Comparison of ENCODE assay signal across 24 cellular contexts in the genomic region with DNA sequence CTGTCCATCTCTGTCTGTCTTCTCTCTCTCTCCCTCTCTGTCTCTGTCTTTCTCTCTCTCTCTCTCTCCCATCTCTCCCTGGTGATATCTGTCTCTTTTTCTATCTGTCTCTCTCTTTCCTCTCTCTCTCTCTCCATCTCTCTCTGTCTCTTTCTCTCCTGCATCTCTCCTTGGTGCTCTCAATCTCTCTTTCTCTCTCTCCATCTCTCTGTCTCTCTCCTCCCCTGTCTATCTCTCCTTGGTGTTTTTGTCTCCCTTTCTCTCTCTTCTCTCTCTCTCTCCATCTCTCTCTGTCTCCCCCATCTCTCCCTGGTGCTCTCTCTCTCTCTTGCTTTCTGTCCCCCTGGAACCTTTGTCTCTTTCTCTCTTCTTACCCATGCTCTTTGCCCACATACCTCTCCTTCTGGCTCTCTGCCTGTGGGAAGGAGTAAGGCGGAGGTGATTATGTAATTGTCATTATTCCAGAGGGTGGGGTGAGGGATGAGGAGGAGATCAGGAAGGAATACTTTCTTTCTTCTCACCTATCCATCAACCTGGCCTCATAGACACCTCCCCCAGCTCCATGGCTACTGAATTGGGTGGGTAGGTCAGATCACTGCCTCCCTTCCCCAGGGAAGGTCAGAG. TPM values are rescaled to one million over a fixed set of nuclear protein-coding genes. Genes with fewer than 3 reads are reported as not detected.
A peak's percentile ranks its signal among the peaks of the same experiment; 100 is the strongest.
DNase-seq lines count a peak whose midpoint lies in the region; ATAC-seq, FAIRE-seq and TF ChIP-seq lines count a peak whose summit lies in the region.
"Had no signal": no experiment of that assay in that cellular context is flagged by ENCODE, and none has a peak within 500 bp of the region (broad histone marks: within the 10 kb centered on the region; RNA-seq: fewer than 3 reads in every experiment).

No MANE protein-coding gene starts in this region.

- BruUV-seq in PC-3 (replicated peaks; lab: Mats Ljungman, UMichigan) = no TSS peak

- TF ChIP-seq CTCF in HEK293 (tag by site-specific recombination; IDR thresholded peaks at IDR 0.05) = no peak
- no peak for TF ChIP-seq CTCF in PC-3 (conservative IDR thresholded peaks at IDR 0.05; ENCODE audit: low read depth, low read length)
- TF ChIP-seq CTCF in left lung (IDR thresholded peaks at IDR 0.05) = no peak

- POLR2A ChIA-PET in HEK293 (lab: Yijun Ruan, JAX) = interaction anchor here (0.6 kb wide), 2 partner anchors 20 to 123 kb away, joined by 4 to 5 read pairs; no protein-coding TSS in a partner anchor
- POLR2A ChIA-PET in PC-3 (lab: Charles Lee; ENCODE audit: unreplicated experiment) = no interaction called here

- H3K27ac ChIP-seq in HEK293 (ENCODE audit: extremely low read depth, low read depth, low read length) (no peak overlapping the region), PC-3 (ENCODE audit: low read length) (no peak overlapping the region), left lung (no peak overlapping the region), small intestine (ENCODE audit: low read depth in 1 of 2, low read length in 1 of 2) (no peak overlapping the region)

- H3K9me3 Mint-ChIP-seq in activated T-cell treated with anti-CD3 and anti-CD28 coated beads, Interleukin-2, amount 50 U/mL, for 4 hours = peaks cover 10% of the 10 kb centered on the region

- intact Hi-C loops in PC-3 (cut with micrococcal nuclease) = no loop called here
- intact Hi-C loops in left lung (cut with DNase I) = no loop called here

- H3K4me1 ChIP-seq in HEK293 (ENCODE audit: control insufficient read depth, insufficient read depth, low read length) (peaks cover 20% of the 10 kb centered on the region), PC-3 (ENCODE audit: insufficient read depth, low read length) (peaks cover 20% of the 10 kb centered on the region), left lung (no peaks in the 10 kb centered on the region), small intestine (ENCODE audit: control insufficient read depth in 2 of 2, insufficient read depth in 1 of 2, low read depth in 1 of 2, low read length in 1 of 2) (no peaks in the 10 kb centered on the region)
- H3K4me1 ChIP-seq: HAP-1 had no signal

- no peak for FAIRE-seq in small intestine (lab: Jason Lieb, UNC)
- FAIRE-seq: A204.1, D721Med, G401.6, GM12891, GM19239, H1, HTR-8/SVneo had no signal

- WGBS in small intestine, 3 donors = 6 to 38% (median 7%) methylated on average over 1 of the region's 1 CpG

- H3K27me3 Mint-ChIP-seq in activated T-cell treated with anti-CD3 and anti-CD28 coated beads, Interleukin-2, amount 50 U/mL, for 4 hours (ENCODE audit: low read depth) = peaks cover 15% of the 10 kb centered on the region

- CTCF ChIA-PET in HEK293 (lab: Yijun Ruan, JAX) = no interaction called here
- CTCF ChIA-PET in PC-3 (lab: Charles Lee) = no interaction called here

- no peaks in the 10 kb centered on the region for H3F3A ChIP-seq in PC-3 (ENCODE audit: low read length, unreplicated experiment)

- DNase-seq in PC-3 = peak; percentile 25
- DNase-seq in left lung = no peak
- peak; percentile 59 for DNase-seq in small intestine
- no peak for DNase-seq in activated T-cell treated with anti-CD3 and anti-CD28 coated beads, Interleukin-2, amount 50 U/mL, for 4 hours
- no peak for DNase-seq in occipital lobe (lab: John Stamatoyannopoulos, UW)
- DNase-seq in AML-193 (lab: John Stamatoyannopoulos, UW) = no peak
- DNase-seq: CD8-positive, alpha-beta T cell; COR-L47; DMS153; DMS79 treated with DMSO at 0.1 percent for 48 hours; EL; HFFc6 had no signal

- H3K4me3 Mint-ChIP-seq in activated T-cell treated with anti-CD3 and anti-CD28 coated beads, Interleukin-2, amount 50 U/mL, for 4 hours = no peak overlapping the region
- H3K4me3 Mint-ChIP-seq: CD14-positive monocyte; CD8-positive, alpha-beta T cell; HFFc6 had no signal

- no peaks in the 10 kb centered on the region for H4K20me1 ChIP-seq in PC-3 (ENCODE audit: low read length)

- H3K9ac ChIP-seq in PC-3 (ENCODE audit: low read length) = no peak overlapping the region

- no peaks in the 10 kb centered on the region for H3K27me3 ChIP-seq in PC-3 (ENCODE audit: low read length)
- H3K27me3 ChIP-seq in left lung = peaks cover 0 to 28% of the 10 kb centered on the region in 2 donors
- peaks cover 0 to 4% of the 10 kb centered on the region in 2 donors for H3K27me3 ChIP-seq in small intestine (ENCODE audit: control insufficient read depth in 2 of 2, insufficient read depth in 2 of 2, low read length in 2 of 2)

- no peaks in the 10 kb centered on the region for H3K9me2 ChIP-seq in PC-3 (replicated peaks; ENCODE audit: low read length)

- H3K4me2 ChIP-seq in PC-3 (ENCODE audit: low read length) = no peak overlapping the region

- H3K9me3 ChIP-seq in HEK293 (ENCODE audit: control insufficient read depth, insufficient read depth, low read depth, low read length) (peaks cover 6% of the 10 kb centered on the region), PC-3 (ENCODE audit: low read length) (0 out of 2 replicates have a peak, but pooled peaks cover 1% of the 10 kb centered on the region), left lung (peaks cover 0 to 16% of the 10 kb centered on the region in 2 donors), small intestine (ENCODE audit: control insufficient read depth, low read depth) (no peaks in the 10 kb centered on the region)

- H3K36me3 ChIP-seq in HEK293 (ENCODE audit: control insufficient read depth in 2 of 2, insufficient read depth in 1 of 2, low read length in 2 of 2) (no peaks in the 10 kb centered on the region; a peak in 1 of 3 replicates), PC-3 (ENCODE audit: low read depth, low read length) (no peaks in the 10 kb centered on the region), left lung (no peaks in the 10 kb centered on the region), small intestine (ENCODE audit: control insufficient read depth in 2 of 2, insufficient read depth in 2 of 2, low read length in 2 of 2) (no peaks in the 10 kb centered on the region)
- H3K36me3 ChIP-seq: HAP-1 had no signal

- H3K4me3 ChIP-seq in HEK293 (ENCODE audit: low read depth, low read length) (no peak overlapping the region), PC-3 (ENCODE audit: low read length) (no peak overlapping the region), left lung (no peak overlapping the region), small intestine (ENCODE audit: low read depth in 1 of 2, low read length in 2 of 2) (no peak overlapping the region)
- H3K4me3 ChIP-seq: HAP-1 had no signal

- H3K4me1 Mint-ChIP-seq in activated T-cell treated with anti-CD3 and anti-CD28 coated beads, Interleukin-2, amount 50 U/mL, for 4 hours (ENCODE audit: low read depth) = peaks cover 2% of the 10 kb centered on the region
- H3K4me1 Mint-ChIP-seq: CD14-positive monocyte had no signal

- ATAC-seq in PC-3 (no peak), left lung (peak; percentile 22)
- ATAC-seq in activated T-cell treated with anti-CD3 and anti-CD28 coated beads, Interleukin-2, amount 50 U/mL, for 4 hours = no peak
- ATAC-seq: CD8-positive, alpha-beta T cell had no signal

- no peaks in the 10 kb centered on the region for H3K36me3 Mint-ChIP-seq in activated T-cell treated with anti-CD3 and anti-CD28 coated beads, Interleukin-2, amount 50 U/mL, for 4 hours (ENCODE audit: insufficient read depth)
- H3K36me3 Mint-ChIP-seq: CD14-positive monocyte; CD8-positive, alpha-beta T cell had no signal

- H3K79me2 ChIP-seq in PC-3 (ENCODE audit: low read length) = no peaks in the 10 kb centered on the region

- no peak overlapping the region for H2AFZ ChIP-seq in PC-3 (ENCODE audit: low read length)

TF ChIP-seq in HEK293, 187 proteins besides CTCF, POLR2A, EP300 and RAD21 (continues in another document):
- TF ChIP-seq ZNF530 (tag by site-specific recombination; IDR thresholded peaks at IDR 0.05; ENCODE audit: low read depth) (0 out of 2 replicates have a peak, but pooled peaks have one; percentile 8), ZNF140 (tag by site-specific recombination; IDR thresholded peaks at IDR 0.05) (0 out of 2 replicates have a peak, but pooled peaks have one; percentile 18), ZNF248 (tag by site-specific recombination; IDR thresholded peaks at IDR 0.05) (peak; percentile 20; the same call in 1 of the 2 replicates), ZNF521 (tag by site-specific recombination; IDR thresholded peaks at IDR 0.05) (0 out of 2 replicates have a peak, but pooled peaks have one; percentile 34), ZNF596 (tag by site-specific recombination; IDR thresholded peaks at IDR 0.05) (peak; percentile 98), RBAK (tag by site-specific recombination; IDR thresholded peaks at IDR 0.05) (0 out of 2 replicates have a peak, but pooled peaks have one; percentile 32), ZNF146 (tag by site-specific recombination; IDR thresholded peaks at IDR 0.05) (no peak), ZNF791 (tag by site-specific recombination; IDR thresholded peaks at IDR 0.05) (no peak), KLF16 (tag by site-specific recombination; IDR thresholded peaks at IDR 0.05) (no peak), ZNF202 (tag by site-specific recombination; IDR thresholded peaks at IDR 0.05; ENCODE audit: borderline replicate concordance) (no peak), ZNF366 (tag by site-specific recombination; conservative IDR thresholded peaks at IDR 0.05) (peak; percentile 72), ZNF792 (tag by site-specific recombination; IDR thresholded peaks at IDR 0.05) (no peak), ZNF114 (tag by site-specific recombination; IDR thresholded peaks at IDR 0.05) (peak; percentile 87; the same call in 1 of the 2 replicates), ZFHX2 (tag by site-specific recombination; conservative IDR thresholded peaks at IDR 0.05) (peak; percentile 62), ZNF514 (tag by site-specific recombination; IDR thresholded peaks at IDR 0.05) (peak; percentile 13; the same call in 1 of the 2 replicates), ZNF571 (tag by site-specific recombination; IDR thresholded peaks at IDR 0.05) (peak; percentile 79; the same call in 1 of the 2 replicates)
- TF ChIP-seq, protein P1, sequence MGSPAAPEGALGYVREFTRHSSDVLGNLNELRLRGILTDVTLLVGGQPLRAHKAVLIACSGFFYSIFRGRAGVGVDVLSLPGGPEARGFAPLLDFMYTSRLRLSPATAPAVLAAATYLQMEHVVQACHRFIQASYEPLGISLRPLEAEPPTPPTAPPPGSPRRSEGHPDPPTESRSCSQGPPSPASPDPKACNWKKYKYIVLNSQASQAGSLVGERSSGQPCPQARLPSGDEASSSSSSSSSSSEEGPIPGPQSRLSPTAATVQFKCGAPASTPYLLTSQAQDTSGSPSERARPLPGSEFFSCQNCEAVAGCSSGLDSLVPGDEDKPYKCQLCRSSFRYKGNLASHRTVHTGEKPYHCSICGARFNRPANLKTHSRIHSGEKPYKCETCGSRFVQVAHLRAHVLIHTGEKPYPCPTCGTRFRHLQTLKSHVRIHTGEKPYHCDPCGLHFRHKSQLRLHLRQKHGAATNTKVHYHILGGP (tag by site-specific recombination; IDR thresholded peaks at IDR 0.05) = peak; percentile 6; the same call in 1 of the 2 replicates

RNA-seq across cellular contexts. Expression of a gene that starts 30.9 kb away (rescaled TPM):
- total RNA-seq in PC-3 (2014; rRNA removed) (not detected in 2 replicates), left lung (1 to 10 TPM in 1 of 2 donors, under 1 TPM in 1; 0.73 to 1.1 TPM), occipital lobe (not detected)
- 1 to 10 TPM; 3.8 to 9.7 (median 4.0) TPM for polyA plus RNA-seq in small intestine
- total RNA-seq in activated T-cell treated with anti-CD3 and anti-CD28 coated beads, Interleukin-2, amount 50 U/mL, for 4 hours = under 1 TPM in 2 of 3 donors, not detected in 1; 0.18 TPM
- total RNA-seq: CD8-positive, alpha-beta T cell; HFFc6 had no signal
- polyA plus RNA-seq: AG04450, BJ, CD14-positive monocyte had no signal

Comparison
In these comparisons a context has a peak if more than half of its experiments do, and no peak if none do; other contexts are left out.
1. DNase-seq: peak in PC-3 (single experiment) and small intestine (single experiment); none in left lung (0 of 2), activated T-cell treated with anti-CD3 and anti-CD28 coated beads, Interleukin-2, amount 50 U/mL, for 4 hours (single experiment), occipital lobe (single experiment) and AML-193 (0 of 2).